Comparison of ENCODE assay signal across 8 cellular contexts in genomic region chr1:214549604-214550338, GRCh38. TPM values are rescaled to one million over a fixed set of nuclear protein-coding genes. Genes with fewer than 3 reads are reported as not detected.
DNase-seq lines count a peak whose midpoint lies in the region; ATAC-seq and TF ChIP-seq lines count a peak whose summit lies in the region.

No MANE protein-coding gene starts in this region.

- H3K27me3 ChIP-seq in right atrium auricular region (no peaks in the 10 kb centered on the region), adrenal gland (no peaks in the 10 kb centered on the region), aorta (ENCODE audit: control insufficient read depth in 1 of 2, insufficient read depth in 2 of 2, low read length in 1 of 2) (no peaks in the 10 kb centered on the region)

- WGBS in adrenal gland, 4 donors = 58 to 74% (median 60%) methylated on average over 9 to 10 of the region's 10 CpGs
- 50 to 62% methylated on average over 10 of the region's 10 CpGs for WGBS in aorta, 2 donors

- H3K27ac ChIP-seq in right atrium auricular region (peak overlapping the region; percentile 94 to 97), adrenal gland (peak overlapping the region in 4 of 5 donors; percentile 83 to 100 (median 96)), aorta (ENCODE audit: low read depth in 1 of 2, low read length in 2 of 2) (peak overlapping the region in 1 of 2 donors; percentile 23)

- peak in 1 of 2 donors; percentile 37 for TF ChIP-seq CTCF in right atrium auricular region (IDR thresholded peaks at IDR 0.05)
- peak in 1 of 6 experiments; percentile 29 for TF ChIP-seq CTCF in adrenal gland (IDR thresholded peaks at IDR 0.05)

- H3K36me3 ChIP-seq in right atrium auricular region (no peaks in the 10 kb centered on the region), adrenal gland (replicated peaks in 1 of 2) (no peaks in the 10 kb centered on the region), aorta (ENCODE audit: control insufficient read depth in 1 of 2, insufficient read depth in 2 of 2, low read length in 1 of 2) (no peaks in the 10 kb centered on the region)

- H3K9me3 ChIP-seq in right atrium auricular region = no peaks in the 10 kb centered on the region
- no peaks in the 10 kb centered on the region for H3K9me3 ChIP-seq in adrenal gland (replicated peaks in 1 of 3)
- no peaks in the 10 kb centered on the region for H3K9me3 ChIP-seq in aorta (ENCODE audit: control insufficient read depth, low read length)

- no peak for ATAC-seq in Right ventricle myocardium superior (ENCODE audit: poor library complexity)
- ATAC-seq in aorta (ENCODE audit: low FRiP score) = no peak

- H3K4me3 ChIP-seq in right atrium auricular region = peak overlapping the region; percentile 74 to 87
- H3K4me3 ChIP-seq in adrenal gland = peak overlapping the region in 3 of 4 donors; percentile 14 to 75 (median 49)
- H3K4me3 ChIP-seq in aorta (ENCODE audit: low read length in 2 of 2) = peak overlapping the region; percentile 69 to 80

- TF ChIP-seq POLR2A in adrenal gland (IDR thresholded peaks at IDR 0.05) = no peak

- H3K4me1 ChIP-seq in right atrium auricular region (peaks cover 0 to 38% of the 10 kb centered on the region in 2 donors), adrenal gland (replicated peaks in 1 of 2) (peaks cover 19 to 35% of the 10 kb centered on the region in 2 donors), aorta (ENCODE audit: control insufficient read depth in 1 of 2, insufficient read depth in 2 of 2, low read length in 2 of 2) (peaks cover 3 to 7% of the 10 kb centered on the region in 2 donors)

- DNase-seq in right atrium auricular region (ENCODE audit: low spot score) (no peak), Right ventricle myocardium superior (no peak), adrenal gland (no peak), kidney tubule cell (ENCODE audit: low spot score) (peak; percentile 64), aorta (no peak), NCI-H187 (lab: John Stamatoyannopoulos, UW) (no peak), SHP77 treated with DMSO at 0.1 percent for 48 hours (lab: John Stamatoyannopoulos, UW) (no peak)
- no peak for DNase-seq in stimulated activated CD8-positive, alpha-beta memory T cell treated with anti-CD3 and anti-CD28 coated beads, Interleukin-4, amount 100 ng/mL, for 48 hours

- intact Hi-C loops in Right ventricle myocardium superior (cut with DNase I) (loop anchor here (10.0 kb wide), 2 partner anchors 75 to 215 kb away; no protein-coding TSS in a partner anchor), adrenal gland (cut with DNase I) (no loop called here), aorta (cut with DNase I) (loop anchor here in 1 of 2 donors (5.0 kb wide), 1 partner anchor 57 kb away; no protein-coding TSS in a partner anchor)

RNA-seq across cellular contexts. Expression of gene PTPN14, which starts 1.6 kb away (rescaled TPM):
- total RNA-seq in right atrium auricular region (10 to 100 TPM in 1 of 2 donors, 1 to 10 TPM in 1; 8.4 to 27.2 TPM), Right ventricle myocardium superior (25.1 TPM), adrenal gland (10 to 100 TPM; 30.0 to 96.2 (median 57.5) TPM), aorta (10 to 100 TPM; 48.3 to 50.5 TPM)
- polyA plus RNA-seq in adrenal gland (10 to 100 TPM in 2 of 3 donors, 1 to 10 TPM in 1; 7.9 to 20.6 (median 10.1) TPM), aorta (1 to 10 TPM; 7.3 to 8.0 TPM)

RNA-seq across cellular contexts. Expression of gene CENPF, which starts 53.2 kb away (rescaled TPM):
- total RNA-seq in right atrium auricular region = 1 to 10 TPM in 1 of 2 donors, under 1 TPM in 1; 0.63 to 3.3 TPM
- total RNA-seq in Right ventricle myocardium superior = 1.4 TPM
- total RNA-seq in adrenal gland = 1 to 10 TPM; 1.1 to 4.2 (median 2.9) TPM
- 1 to 10 TPM in 1 of 3 donors, under 1 TPM in 2; 0.48 to 5.0 (median 0.77) TPM for polyA plus RNA-seq in adrenal gland
- total RNA-seq in aorta = 1 to 10 TPM in 1 of 2 donors, under 1 TPM in 1; 0.97 to 4.3 TPM
- polyA plus RNA-seq in aorta = 1 to 10 TPM in 1 of 2 donors, under 1 TPM in 1; 0.05 to 1.3 TPM
